In genomic region chr1:46036894-46037596, GRCh38 we compare ENCODE assay signal across 8 cellular contexts.
DNase-seq lines count a peak whose midpoint lies in the region; ATAC-seq and TF ChIP-seq lines count a peak whose summit lies in the region.

No MANE protein-coding gene starts in this region.

- no peaks in the 10 kb centered on the region for H3K27me3 ChIP-seq in upper lobe of right lung

- H3K4me3 ChIP-seq in NB4 (ENCODE audit: low read depth, low read length) (no peak overlapping the region), upper lobe of right lung (no peak overlapping the region)

- H3K36me3 Mint-ChIP-seq in activated naive CD4-positive, alpha-beta T cell treated with anti-CD3 and anti-CD28 coated beads, Interleukin-2, amount 10 ng/mL, durations not matched to agents 7 days and 5 days: no peaks in the 10 kb centered on the region
- no peaks in the 10 kb centered on the region for H3K36me3 Mint-ChIP-seq in glutamatergic neuron (ENCODE audit: unreplicated experiment)

- CTCF ChIA-PET in activated naive CD4-positive, alpha-beta T cell treated with anti-CD3 and anti-CD28 coated beads, Interleukin-2, amount 10 ng/mL, durations not matched to agents 7 days and 5 days (lab: Charles Lee): interaction anchor here (0.5 to 6.3 kb wide), 13 partner anchors 10 to 237 kb away, joined by 3 to 46 read pairs (median 6); partner anchors contain the start of genes P3R3URF and TSPAN1

- TF ChIP-seq CTCF in NB4 (IDR thresholded peaks at IDR 0.05; ENCODE audit: low read depth, low read length) (peak; percentile 92), glutamatergic neuron (IDR thresholded peaks at IDR 0.05; ENCODE audit: partially characterized antibody, unreplicated experiment) (peak; percentile 96), upper lobe of right lung (IDR thresholded peaks at IDR 0.05) (peak; percentile 99)

- peaks cover 7% of the 10 kb centered on the region for H3K36me3 ChIP-seq in upper lobe of right lung

- no peaks in the 10 kb centered on the region for H3K4me1 Mint-ChIP-seq in activated naive CD4-positive, alpha-beta T cell treated with anti-CD3 and anti-CD28 coated beads, Interleukin-2, amount 10 ng/mL, durations not matched to agents 7 days and 5 days
- peaks cover 6% of the 10 kb centered on the region for H3K4me1 Mint-ChIP-seq in glutamatergic neuron (ENCODE audit: low read depth, unreplicated experiment)

- intact Hi-C loops in upper lobe of right lung (cut with DNase I): loop anchor here (2.0 kb wide), 1 partner anchor 142 kb away; no protein-coding TSS in a partner anchor

- peak; percentile 18 for TF ChIP-seq POLR2A in NB4 (IDR thresholded peaks at IDR 0.05; ENCODE audit: extremely low read depth, insufficient read length)

- DNase-seq in NK-92 treated with Interleukin-12 subunit alpha and Interleukin-12 subunit beta, amount 100 ng/mL, for 24 hours (lab: John Stamatoyannopoulos, UW): peak; percentile 64
- DNase-seq in NK-92 (lab: John Stamatoyannopoulos, UW; ENCODE audit: unreplicated experiment) (no peak), NB4 (ENCODE audit: low read depth) (peak; percentile 84), SKM-1 (lab: John Stamatoyannopoulos, UW; ENCODE audit: unreplicated experiment) (peak; percentile 75), glutamatergic neuron (peak; percentile 92), pons (ENCODE audit: low spot score) (peak; percentile 83), upper lobe of right lung (peak; percentile 91)
- DNase-seq in activated naive CD4-positive, alpha-beta T cell treated with anti-CD3 and anti-CD28 coated beads, Interleukin-2, amount 10 ng/mL, durations not matched to agents 7 days and 5 days: peak; percentile 87

- no peaks in the 10 kb centered on the region for H3K9me3 Mint-ChIP-seq in activated naive CD4-positive, alpha-beta T cell treated with anti-CD3 and anti-CD28 coated beads, Interleukin-2, amount 10 ng/mL, durations not matched to agents 7 days and 5 days
- peaks cover 15% of the 10 kb centered on the region for H3K9me3 Mint-ChIP-seq in glutamatergic neuron (ENCODE audit: unreplicated experiment)

- peak; percentile 90 for ATAC-seq in upper lobe of right lung

- no peak overlapping the region for H3K4me3 Mint-ChIP-seq in activated naive CD4-positive, alpha-beta T cell treated with anti-CD3 and anti-CD28 coated beads, Interleukin-2, amount 10 ng/mL, durations not matched to agents 7 days and 5 days
- no peak overlapping the region for H3K4me3 Mint-ChIP-seq in glutamatergic neuron (ENCODE audit: unreplicated experiment)

- no peaks in the 10 kb centered on the region for H3K9me3 ChIP-seq in upper lobe of right lung

- H3K27ac Mint-ChIP-seq in activated naive CD4-positive, alpha-beta T cell treated with anti-CD3 and anti-CD28 coated beads, Interleukin-2, amount 10 ng/mL, durations not matched to agents 7 days and 5 days: no peak overlapping the region
- H3K27ac Mint-ChIP-seq in glutamatergic neuron (ENCODE audit: unreplicated experiment): no peak overlapping the region

- H3K27me3 Mint-ChIP-seq in activated naive CD4-positive, alpha-beta T cell treated with anti-CD3 and anti-CD28 coated beads, Interleukin-2, amount 10 ng/mL, durations not matched to agents 7 days and 5 days: no peaks in the 10 kb centered on the region
- H3K27me3 Mint-ChIP-seq in glutamatergic neuron (ENCODE audit: unreplicated experiment): peaks cover 15% of the 10 kb centered on the region

- H3K4me1 ChIP-seq in upper lobe of right lung: peaks cover 16% of the 10 kb centered on the region

- peak overlapping the region; percentile 11 for H3K27ac ChIP-seq in upper lobe of right lung
